1 cellular context compared by ENCODE assay signal in the genomic region with DNA sequence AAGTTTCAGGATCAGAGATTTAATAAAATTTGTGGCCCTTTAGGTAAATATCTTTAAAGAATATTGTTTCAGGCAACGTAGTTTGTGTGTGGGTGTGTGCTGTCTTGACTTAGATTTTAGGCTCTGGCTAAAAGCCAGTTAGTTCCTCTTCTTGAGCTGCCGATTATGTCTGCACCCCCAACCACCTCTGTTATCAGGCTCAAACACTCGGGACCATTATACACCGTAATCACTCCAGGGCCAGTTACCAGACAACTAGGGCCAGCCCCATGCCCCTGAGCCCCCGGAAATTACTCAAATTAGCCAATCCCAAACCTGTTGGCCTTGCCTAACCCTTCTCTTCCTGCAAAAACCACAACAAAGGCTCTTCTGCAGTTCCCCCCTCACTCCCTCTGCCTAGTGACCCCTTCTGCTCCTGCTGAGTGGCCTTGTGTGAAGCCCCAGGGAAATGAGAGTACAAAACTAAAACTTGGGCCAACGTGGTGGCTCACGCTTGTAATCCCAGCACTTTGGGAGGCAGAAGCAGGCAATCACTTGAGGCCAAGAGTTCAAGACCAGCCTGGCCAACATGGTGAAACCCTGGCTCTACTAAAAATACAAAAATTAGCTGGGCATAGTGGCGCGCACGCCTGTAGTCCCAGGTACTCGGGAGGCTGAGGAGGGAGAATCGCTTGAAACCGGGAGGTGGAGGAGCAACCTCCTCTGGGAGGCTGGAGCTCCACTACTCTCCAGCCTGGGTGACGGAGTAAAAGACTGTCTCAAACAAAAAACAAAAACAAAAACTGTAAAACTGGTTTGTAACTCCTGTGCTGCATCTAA.
TF ChIP-seq lines count a peak whose summit lies in the region.

No MANE protein-coding gene starts in this region.

TF ChIP-seq in K562, 482 proteins besides CTCF, POLR2A, EP300 and RAD21 (continued from another document and continues in another):
- TF ChIP-seq, protein P1, sequence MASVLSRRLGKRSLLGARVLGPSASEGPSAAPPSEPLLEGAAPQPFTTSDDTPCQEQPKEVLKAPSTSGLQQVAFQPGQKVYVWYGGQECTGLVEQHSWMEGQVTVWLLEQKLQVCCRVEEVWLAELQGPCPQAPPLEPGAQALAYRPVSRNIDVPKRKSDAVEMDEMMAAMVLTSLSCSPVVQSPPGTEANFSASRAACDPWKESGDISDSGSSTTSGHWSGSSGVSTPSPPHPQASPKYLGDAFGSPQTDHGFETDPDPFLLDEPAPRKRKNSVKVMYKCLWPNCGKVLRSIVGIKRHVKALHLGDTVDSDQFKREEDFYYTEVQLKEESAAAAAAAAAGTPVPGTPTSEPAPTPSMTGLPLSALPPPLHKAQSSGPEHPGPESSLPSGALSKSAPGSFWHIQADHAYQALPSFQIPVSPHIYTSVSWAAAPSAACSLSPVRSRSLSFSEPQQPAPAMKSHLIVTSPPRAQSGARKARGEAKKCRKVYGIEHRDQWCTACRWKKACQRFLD (CRISPR knock-in tag; IDR thresholded peaks at IDR 0.05): peak; percentile 95
- TF ChIP-seq ZC3H4 (CRISPR knock-in tag; IDR thresholded peaks at IDR 0.05; ENCODE audit: borderline replicate concordance) (no peak), SAP30 (IDR thresholded peaks at IDR 0.05; ENCODE audit: borderline replicate concordance, insufficient read depth, low read depth, low read length, poor library complexity, severe bottlenecking) (no peak), ZNF76 (CRISPR knock-in tag; IDR thresholded peaks at IDR 0.05; ENCODE audit: borderline replicate concordance) (peak; percentile 95), TCF15 (CRISPR knock-in tag; IDR thresholded peaks at IDR 0.05) (peak; percentile 95), HMGN3 (IDR thresholded peaks at IDR 0.05; ENCODE audit: borderline replicate concordance, extremely low read depth, insufficient read length, low read depth, low read length) (peak; percentile 99), U2AF1 (optimal IDR thresholded peaks at IDR 0.05; ENCODE audit: low read depth, low read length) (no peak), ZNF408 (CRISPR knock-in tag; IDR thresholded peaks at IDR 0.05; ENCODE audit: low read depth) (no peak), TBP (optimal IDR thresholded peaks at IDR 0.05; ENCODE audit: low read depth, low read length) (no peak), ZNF232 (CRISPR knock-in tag; IDR thresholded peaks at IDR 0.05) (no peak), NCOA1 (IDR thresholded peaks at IDR 0.05; ENCODE audit: low read depth) (peak; percentile 99), COPS2 (conservative IDR thresholded peaks at IDR 0.05) (no peak), ZNF253 (CRISPR knock-in tag; conservative IDR thresholded peaks at IDR 0.05) (no peak), POLR3A (IDR thresholded peaks at IDR 0.05; ENCODE audit: borderline replicate concordance, extremely low read depth, insufficient read depth, insufficient read length) (no peak), ZNF436 (CRISPR knock-in tag; IDR thresholded peaks at IDR 0.05) (peak; percentile 41; the same call in 1 of the 2 replicates), KAT7 (CRISPR knock-in tag; IDR thresholded peaks at IDR 0.05; ENCODE audit: borderline replicate concordance) (peak; percentile 84; the same call in 1 of the 2 replicates), HNRNPK (IDR thresholded peaks at IDR 0.05; ENCODE audit: low read depth, low read length, poor library complexity, severe bottlenecking) (no peak), ARID2 (IDR thresholded peaks at IDR 0.05) (no peak), CC2D1A (IDR thresholded peaks at IDR 0.05) (peak; percentile 99), STAT5B (CRISPR knock-in tag; IDR thresholded peaks at IDR 0.05) (0 out of 2 replicates have a peak, but pooled peaks have one; percentile 6), IFI16 (CRISPR knock-in tag; IDR thresholded peaks at IDR 0.05) (peak; percentile 78), PHB (CRISPR knock-in tag; IDR thresholded peaks at IDR 0.05) (0 out of 2 replicates have a peak, but pooled peaks have one; percentile 67), TBL1XR1 (IDR thresholded peaks at IDR 0.05; ENCODE audit: low read length in 2 of 2) (peak; percentile 96 to 99; a peak in 3 of 4 replicates), ZNF384 (IDR thresholded peaks at IDR 0.05; ENCODE audit: low read depth, low read length) (peak; percentile 70), ZBTB40 (IDR thresholded peaks at IDR 0.05) (peak; percentile 81), ZBTB40 (CRISPR knock-in tag; IDR thresholded peaks at IDR 0.05) (no peak), RFX7 (CRISPR knock-in tag; IDR thresholded peaks at IDR 0.05) (peak; percentile 69; the same call in 1 of the 2 replicates), ZNF655 (CRISPR knock-in tag; IDR thresholded peaks at IDR 0.05) (no peak), CCNT2 (IDR thresholded peaks at IDR 0.05; ENCODE audit: borderline replicate concordance, extremely low read depth, insufficient read length, low read depth, low read length) (peak; percentile 99)
- TF ChIP-seq, protein P2, sequence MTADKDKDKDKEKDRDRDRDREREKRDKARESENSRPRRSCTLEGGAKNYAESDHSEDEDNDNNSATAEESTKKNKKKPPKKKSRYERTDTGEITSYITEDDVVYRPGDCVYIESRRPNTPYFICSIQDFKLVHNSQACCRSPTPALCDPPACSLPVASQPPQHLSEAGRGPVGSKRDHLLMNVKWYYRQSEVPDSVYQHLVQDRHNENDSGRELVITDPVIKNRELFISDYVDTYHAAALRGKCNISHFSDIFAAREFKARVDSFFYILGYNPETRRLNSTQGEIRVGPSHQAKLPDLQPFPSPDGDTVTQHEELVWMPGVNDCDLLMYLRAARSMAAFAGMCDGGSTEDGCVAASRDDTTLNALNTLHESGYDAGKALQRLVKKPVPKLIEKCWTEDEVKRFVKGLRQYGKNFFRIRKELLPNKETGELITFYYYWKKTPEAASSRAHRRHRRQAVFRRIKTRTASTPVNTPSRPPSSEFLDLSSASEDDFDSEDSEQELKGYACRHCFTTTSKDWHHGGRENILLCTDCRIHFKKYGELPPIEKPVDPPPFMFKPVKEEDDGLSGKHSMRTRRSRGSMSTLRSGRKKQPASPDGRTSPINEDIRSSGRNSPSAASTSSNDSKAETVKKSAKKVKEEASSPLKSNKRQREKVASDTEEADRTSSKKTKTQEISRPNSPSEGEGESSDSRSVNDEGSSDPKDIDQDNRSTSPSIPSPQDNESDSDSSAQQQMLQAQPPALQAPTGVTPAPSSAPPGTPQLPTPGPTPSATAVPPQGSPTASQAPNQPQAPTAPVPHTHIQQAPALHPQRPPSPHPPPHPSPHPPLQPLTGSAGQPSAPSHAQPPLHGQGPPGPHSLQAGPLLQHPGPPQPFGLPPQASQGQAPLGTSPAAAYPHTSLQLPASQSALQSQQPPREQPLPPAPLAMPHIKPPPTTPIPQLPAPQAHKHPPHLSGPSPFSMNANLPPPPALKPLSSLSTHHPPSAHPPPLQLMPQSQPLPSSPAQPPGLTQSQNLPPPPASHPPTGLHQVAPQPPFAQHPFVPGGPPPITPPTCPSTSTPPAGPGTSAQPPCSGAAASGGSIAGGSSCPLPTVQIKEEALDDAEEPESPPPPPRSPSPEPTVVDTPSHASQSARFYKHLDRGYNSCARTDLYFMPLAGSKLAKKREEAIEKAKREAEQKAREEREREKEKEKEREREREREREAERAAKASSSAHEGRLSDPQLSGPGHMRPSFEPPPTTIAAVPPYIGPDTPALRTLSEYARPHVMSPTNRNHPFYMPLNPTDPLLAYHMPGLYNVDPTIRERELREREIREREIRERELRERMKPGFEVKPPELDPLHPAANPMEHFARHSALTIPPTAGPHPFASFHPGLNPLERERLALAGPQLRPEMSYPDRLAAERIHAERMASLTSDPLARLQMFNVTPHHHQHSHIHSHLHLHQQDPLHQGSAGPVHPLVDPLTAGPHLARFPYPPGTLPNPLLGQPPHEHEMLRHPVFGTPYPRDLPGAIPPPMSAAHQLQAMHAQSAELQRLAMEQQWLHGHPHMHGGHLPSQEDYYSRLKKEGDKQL (CRISPR knock-in tag; IDR thresholded peaks at IDR 0.05; ENCODE audit: borderline replicate concordance): no peak
